ENCODE assay signal across 7 cellular contexts in genomic region chr17:50114849-50115357, GRCh38. TPM values are rescaled to one million over a fixed set of nuclear protein-coding genes. Genes with fewer than 3 reads are reported as not detected.
DNase-seq lines count a peak whose midpoint lies in the region; ATAC-seq, FAIRE-seq and TF ChIP-seq lines count a peak whose summit lies in the region.
"Had no signal": no experiment of that assay in that cellular context is flagged by ENCODE, and none has a peak within 500 bp of the region (broad histone marks: within the 10 kb centered on the region; RNA-seq: fewer than 3 reads in every experiment).

No MANE protein-coding gene starts in this region.

- CTCF ChIA-PET in AG04449 (lab: Yijun Ruan, JAX) (interaction anchor here (0.9 to 10.0 kb wide), 25 partner anchors 7 to 282 kb away, joined by 3 to 92 read pairs (median 7); partner anchors contain the start of genes LRRC59, PDK2, PPP1R9B and SAMD14), RWPE1 (lab: Yijun Ruan, JAX) (interaction anchor here (0.7 to 2.4 kb wide), 7 partner anchors 14 to 46 kb away, joined by 3 to 7 read pairs (median 3); partner anchors contain the start of gene PPP1R9B)

- TF ChIP-seq POLR2A in H54 (IDR thresholded peaks at IDR 0.05; ENCODE audit: low read depth, low read length) = no peak

- no peak for ATAC-seq in HG02852 (IDR thresholded peaks at IDR 0.05; ENCODE audit: unreplicated experiment)
- ATAC-seq in GM18870 (IDR thresholded peaks at IDR 0.05; ENCODE audit: unreplicated experiment) = no peak

- FAIRE-seq in H54 (lab: Jason Lieb, UNC) = peak; percentile 66

- TF ChIP-seq CTCF in AG04449 (IDR thresholded peaks at IDR 0.05; ENCODE audit: insufficient read depth, low read length, missing control alignments) = peak; percentile 69
- peak; percentile 54 for TF ChIP-seq CTCF in RWPE1 (conservative IDR thresholded peaks at IDR 0.05; ENCODE audit: low read depth)
- TF ChIP-seq CTCF in fibroblast of the aortic adventitia (IDR thresholded peaks at IDR 0.05; ENCODE audit: insufficient read depth, low read length) = peak; percentile 77

- no peak overlapping the region for H3K27ac ChIP-seq in RWPE1
- H3K27ac ChIP-seq: neutrophil had no signal

- H3K4me3 ChIP-seq in AG04449 (ENCODE audit: low read depth, low read length) (no peak overlapping the region), fibroblast of the aortic adventitia (ENCODE audit: low read depth, low read length) (no peak overlapping the region)

- POLR2A ChIA-PET in AG04449 (lab: Yijun Ruan, JAX) = interaction anchor here (1.1 kb wide), 2 partner anchors 8 to 183 kb away, joined by 3 read pairs; no protein-coding TSS in a partner anchor
- POLR2A ChIA-PET in RWPE1 (lab: Yijun Ruan, JAX; ENCODE audit: low non-redundant PET) = no interaction called here

- no peak for DNase-seq in AG04449 (ENCODE audit: low read depth, low spot score)
- DNase-seq in H54 (ENCODE audit: insufficient read length, low spot score) = peak; percentile 82
- no peak for DNase-seq in RWPE1 (ENCODE audit: low spot score)
- DNase-seq in fibroblast of the aortic adventitia (ENCODE audit: low read depth) = peak; percentile 78

RNA-seq across cellular contexts. Expression of gene SAMD14, which starts 15.1 kb away (rescaled TPM):
- 1.6 and 5.1 TPM in 2 replicates for total RNA-seq in fibroblast of the aortic adventitia (ENCODE audit: low replicate concordance)

RNA-seq across cellular contexts. Expression of gene PDK2, which starts 19.8 kb away (rescaled TPM):
- total RNA-seq in fibroblast of the aortic adventitia (ENCODE audit: low replicate concordance) = 13.2 and 37.8 TPM in 2 replicates

RNA-seq across cellular contexts. Expression of gene PPP1R9B, which starts 35.6 kb away (rescaled TPM):
- total RNA-seq in fibroblast of the aortic adventitia (ENCODE audit: low replicate concordance) = 59.3 and 85.4 TPM in 2 replicates

RNA-seq across cellular contexts. Expression of gene SGCA, which starts 50.9 kb away (rescaled TPM):
- 0.65 and 0.90 TPM in 2 replicates for total RNA-seq in fibroblast of the aortic adventitia (ENCODE audit: low replicate concordance)

RNA-seq across cellular contexts. Expression of gene ITGA3, which starts 59.0 kb away (rescaled TPM):
- total RNA-seq in fibroblast of the aortic adventitia (ENCODE audit: low replicate concordance) = 16.1 and 35.1 TPM in 2 replicates

Comparison
In these comparisons a context has a peak if more than half of its experiments do, and no peak if none do; other contexts are left out.
1. DNase-seq: peak in H54 (single experiment) and fibroblast of the aortic adventitia (single experiment); none in AG04449 (single experiment) and RWPE1 (single experiment).
2. Peak in every context shown above with its lines, with median percentiles within 50 percentile points of each other: CTCF ChIP-seq.